In the genomic region with DNA sequence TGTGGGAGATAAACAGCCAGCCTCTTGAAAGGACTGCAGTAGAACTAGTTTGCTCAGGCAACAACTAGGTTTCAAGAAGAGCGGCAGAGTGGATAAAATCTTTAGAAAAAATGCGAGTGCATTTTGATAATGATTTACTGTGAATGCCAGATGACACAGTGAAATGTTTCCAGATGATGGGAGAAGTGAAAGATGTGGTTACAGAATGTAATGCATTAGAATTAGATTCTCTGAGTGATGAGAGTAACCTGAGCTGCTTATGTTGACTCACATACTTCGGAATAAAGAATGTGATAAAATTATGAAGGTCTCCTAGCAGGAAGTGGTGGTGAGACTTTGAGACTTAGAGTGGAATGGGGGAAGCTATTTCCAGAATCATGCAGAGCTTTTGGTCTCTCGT, we compare ENCODE assay signal across 1 cellular context.
TF ChIP-seq lines count a peak whose summit lies in the region.

No MANE protein-coding gene starts in this region.

TF ChIP-seq in HEK293, 187 proteins besides CTCF, POLR2A, EP300 and RAD21 (continued from another document):
- TF ChIP-seq, protein P1, sequence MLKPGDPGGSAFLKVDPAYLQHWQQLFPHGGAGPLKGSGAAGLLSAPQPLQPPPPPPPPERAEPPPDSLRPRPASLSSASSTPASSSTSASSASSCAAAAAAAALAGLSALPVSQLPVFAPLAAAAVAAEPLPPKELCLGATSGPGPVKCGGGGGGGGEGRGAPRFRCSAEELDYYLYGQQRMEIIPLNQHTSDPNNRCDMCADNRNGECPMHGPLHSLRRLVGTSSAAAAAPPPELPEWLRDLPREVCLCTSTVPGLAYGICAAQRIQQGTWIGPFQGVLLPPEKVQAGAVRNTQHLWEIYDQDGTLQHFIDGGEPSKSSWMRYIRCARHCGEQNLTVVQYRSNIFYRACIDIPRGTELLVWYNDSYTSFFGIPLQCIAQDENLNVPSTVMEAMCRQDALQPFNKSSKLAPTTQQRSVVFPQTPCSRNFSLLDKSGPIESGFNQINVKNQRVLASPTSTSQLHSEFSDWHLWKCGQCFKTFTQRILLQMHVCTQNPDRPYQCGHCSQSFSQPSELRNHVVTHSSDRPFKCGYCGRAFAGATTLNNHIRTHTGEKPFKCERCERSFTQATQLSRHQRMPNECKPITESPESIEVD (tag by site-specific recombination; IDR thresholded peaks at IDR 0.05) = 0 out of 2 replicates have a peak, but pooled peaks have one; percentile 20
- TF ChIP-seq SP2 (tag by site-specific recombination; IDR thresholded peaks at IDR 0.05) (no peak), ZBTB1 (tag by site-specific recombination; IDR thresholded peaks at IDR 0.05) (no peak), PRDM1 (tag by site-specific recombination; IDR thresholded peaks at IDR 0.05) (peak; percentile 55; the same call in 1 of the 2 replicates), TSHZ1 (tag by site-specific recombination; IDR thresholded peaks at IDR 0.05; ENCODE audit: borderline replicate concordance) (peak; percentile 64; the same call in 1 of the 2 replicates)
- TF ChIP-seq, protein P2, sequence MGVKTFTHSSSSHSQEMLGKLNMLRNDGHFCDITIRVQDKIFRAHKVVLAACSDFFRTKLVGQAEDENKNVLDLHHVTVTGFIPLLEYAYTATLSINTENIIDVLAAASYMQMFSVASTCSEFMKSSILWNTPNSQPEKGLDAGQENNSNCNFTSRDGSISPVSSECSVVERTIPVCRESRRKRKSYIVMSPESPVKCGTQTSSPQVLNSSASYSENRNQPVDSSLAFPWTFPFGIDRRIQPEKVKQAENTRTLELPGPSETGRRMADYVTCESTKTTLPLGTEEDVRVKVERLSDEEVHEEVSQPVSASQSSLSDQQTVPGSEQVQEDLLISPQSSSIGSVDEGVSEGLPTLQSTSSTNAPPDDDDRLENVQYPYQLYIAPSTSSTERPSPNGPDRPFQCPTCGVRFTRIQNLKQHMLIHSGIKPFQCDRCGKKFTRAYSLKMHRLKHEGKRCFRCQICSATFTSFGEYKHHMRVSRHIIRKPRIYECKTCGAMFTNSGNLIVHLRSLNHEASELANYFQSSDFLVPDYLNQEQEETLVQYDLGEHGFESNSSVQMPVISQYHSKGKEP (tag by site-specific recombination; IDR thresholded peaks at IDR 0.05) = peak; percentile 55; the same call in 1 of the 2 replicates
- TF ChIP-seq, protein P3, sequence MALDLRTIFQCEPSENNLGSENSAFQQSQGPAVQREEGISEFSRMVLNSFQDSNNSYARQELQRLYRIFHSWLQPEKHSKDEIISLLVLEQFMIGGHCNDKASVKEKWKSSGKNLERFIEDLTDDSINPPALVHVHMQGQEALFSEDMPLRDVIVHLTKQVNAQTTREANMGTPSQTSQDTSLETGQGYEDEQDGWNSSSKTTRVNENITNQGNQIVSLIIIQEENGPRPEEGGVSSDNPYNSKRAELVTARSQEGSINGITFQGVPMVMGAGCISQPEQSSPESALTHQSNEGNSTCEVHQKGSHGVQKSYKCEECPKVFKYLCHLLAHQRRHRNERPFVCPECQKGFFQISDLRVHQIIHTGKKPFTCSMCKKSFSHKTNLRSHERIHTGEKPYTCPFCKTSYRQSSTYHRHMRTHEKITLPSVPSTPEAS (tag by site-specific recombination; IDR thresholded peaks at IDR 0.05) = no peak
